16 cellular contexts compared by ENCODE assay signal in the genomic region with DNA sequence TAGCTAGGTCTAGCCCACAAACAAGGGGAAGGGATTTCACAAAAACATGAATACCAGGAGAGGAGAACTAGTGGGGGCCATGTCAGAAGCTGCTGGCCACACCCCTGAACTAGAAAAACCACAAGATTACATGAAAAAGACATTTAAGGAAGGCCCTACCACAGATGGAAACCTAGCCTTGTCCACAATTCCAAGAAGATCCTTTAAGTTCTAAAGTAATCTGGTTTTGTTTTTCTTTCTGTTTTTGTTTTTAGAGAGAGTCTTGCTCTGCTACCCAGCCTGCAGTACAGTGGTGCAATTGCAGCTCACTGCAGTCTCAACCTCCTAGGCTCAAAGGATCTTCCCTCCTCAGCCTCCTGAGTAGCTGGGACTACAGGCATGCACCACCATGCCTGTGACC. TPM values are rescaled to one million over a fixed set of nuclear protein-coding genes. Genes with fewer than 3 reads are reported as not detected.
DNase-seq lines count a peak whose midpoint lies in the region; ATAC-seq and TF ChIP-seq lines count a peak whose summit lies in the region.
"Had no signal": no experiment of that assay in that cellular context is flagged by ENCODE, and none has a peak within 500 bp of the region (broad histone marks: within the 10 kb centered on the region; RNA-seq: fewer than 3 reads in every experiment).

No MANE protein-coding gene starts in this region.

- no peak overlapping the region for H3K4me3 ChIP-seq in colonic mucosa
- H3K4me3 ChIP-seq: right atrium auricular region, SJCRH30, thyroid gland had no signal

- no peaks in the 10 kb centered on the region for H3K4me1 ChIP-seq in colonic mucosa
- H3K4me1 ChIP-seq: SJCRH30, thyroid gland had no signal

- peak; percentile 41 for ATAC-seq in stimulated activated naive CD8-positive, alpha-beta T cell treated with anti-CD3 and anti-CD28 coated beads, Interleukin-15, amount 100 ng/mL, for 72 hours
- no peak for ATAC-seq in stimulated activated naive CD8-positive, alpha-beta T cell treated with anti-CD3 and anti-CD28 coated beads, Interleukin-15, Interleukin-2, amounts not matched to agents 100 U/mL and 50 U/mL, for 24 hours

- TF ChIP-seq CTCF in colonic mucosa (IDR thresholded peaks at IDR 0.05) = no peak

- no peaks in the 10 kb centered on the region for H3K27me3 ChIP-seq in colonic mucosa
- H3K27me3 ChIP-seq: right atrium auricular region, SJCRH30, thyroid gland had no signal

- peaks cover 17% of the 10 kb centered on the region for H3K36me3 Mint-ChIP-seq in activated T-helper 2 cell treated with anti-CD3 and anti-CD28 coated beads, Interferon-gamma antibody, Interleukin-2, Interleukin-4, amounts not matched to agents 10 μg/mL and 5 μg/mL and 100 μg/mL, durations not matched to agents 14 hours and 24 hours and 36 hours (ENCODE audit: low read depth)

- no peaks in the 10 kb centered on the region for H3K36me3 ChIP-seq in colonic mucosa
- H3K36me3 ChIP-seq: right atrium auricular region, SJCRH30, thyroid gland had no signal

- H3K27ac ChIP-seq in colonic mucosa = no peak overlapping the region
- H3K27ac ChIP-seq: right atrium auricular region, SJCRH30, thyroid gland had no signal

- H3K9me3 ChIP-seq in colonic mucosa = no peaks in the 10 kb centered on the region
- H3K9me3 ChIP-seq: SJCRH30, thyroid gland had no signal

- H3K4me3 Mint-ChIP-seq in stimulated activated naive CD8-positive, alpha-beta T cell treated with anti-CD3 and anti-CD28 coated beads, Interleukin-15, amount 100 ng/mL, for 72 hours = peak overlapping the region in 1 of 2 donors; percentile 29
- H3K4me3 Mint-ChIP-seq in activated T-helper 2 cell treated with anti-CD3 and anti-CD28 coated beads, Interferon-gamma antibody, Interleukin-2, Interleukin-4, amounts not matched to agents 10 μg/mL and 5 μg/mL and 100 μg/mL, durations not matched to agents 14 hours and 24 hours and 36 hours (ENCODE audit: low read depth) = no peak overlapping the region
- H3K4me3 Mint-ChIP-seq: IgD-negative memory B cell had no signal

- no peak overlapping the region for H3K27ac Mint-ChIP-seq in stimulated activated naive CD8-positive, alpha-beta T cell treated with anti-CD3 and anti-CD28 coated beads, Interleukin-15, amount 100 ng/mL, for 72 hours
- H3K27ac Mint-ChIP-seq in activated T-helper 2 cell treated with anti-CD3 and anti-CD28 coated beads, Interferon-gamma antibody, Interleukin-2, Interleukin-4, amounts not matched to agents 10 μg/mL and 5 μg/mL and 100 μg/mL, durations not matched to agents 14 hours and 24 hours and 36 hours = peak overlapping the region; percentile 10
- H3K27ac Mint-ChIP-seq: IgD-negative memory B cell had no signal

- peaks cover 8 to 9% of the 10 kb centered on the region in 2 donors for H3K9me3 Mint-ChIP-seq in stimulated activated naive CD8-positive, alpha-beta T cell treated with anti-CD3 and anti-CD28 coated beads, Interleukin-15, amount 100 ng/mL, for 72 hours
- peaks cover 18% of the 10 kb centered on the region for H3K9me3 Mint-ChIP-seq in activated T-helper 2 cell treated with anti-CD3 and anti-CD28 coated beads, Interferon-gamma antibody, Interleukin-2, Interleukin-4, amounts not matched to agents 10 μg/mL and 5 μg/mL and 100 μg/mL, durations not matched to agents 14 hours and 24 hours and 36 hours

- no peaks in the 10 kb centered on the region for H3K27me3 Mint-ChIP-seq in stimulated activated naive CD8-positive, alpha-beta T cell treated with anti-CD3 and anti-CD28 coated beads, Interleukin-15, amount 100 ng/mL, for 72 hours
- no peaks in the 10 kb centered on the region for H3K27me3 Mint-ChIP-seq in activated T-helper 2 cell treated with anti-CD3 and anti-CD28 coated beads, Interferon-gamma antibody, Interleukin-2, Interleukin-4, amounts not matched to agents 10 μg/mL and 5 μg/mL and 100 μg/mL, durations not matched to agents 14 hours and 24 hours and 36 hours (ENCODE audit: low read depth)
- H3K27me3 Mint-ChIP-seq: IgD-negative memory B cell had no signal

- H3K9ac ChIP-seq in colonic mucosa (ENCODE audit: low read depth in 2 of 2, low read length in 2 of 2) = no peak overlapping the region

- DNase-seq in stimulated activated naive CD8-positive, alpha-beta T cell treated with anti-CD3 and anti-CD28 coated beads, Interleukin-15, amount 100 ng/mL, for 72 hours = no peak
- DNase-seq in stimulated activated naive CD8-positive, alpha-beta T cell treated with anti-CD3 and anti-CD28 coated beads, Interleukin-15, Interleukin-2, amounts not matched to agents 100 U/mL and 50 U/mL, for 24 hours = no peak
- DNase-seq in NOMO-1 treated with dmso at 0.1 percent for 144 hours (lab: John Stamatoyannopoulos, UW; ENCODE audit: unreplicated experiment) (peak; percentile 48), DMS153 (lab: John Stamatoyannopoulos, UW) (no peak), colonic mucosa (no peak), NCI-H1694 (lab: John Stamatoyannopoulos, UW) (no peak)
- DNase-seq in activated T-helper 2 cell treated with anti-CD3 and anti-CD28 coated beads, Interferon-gamma antibody, Interleukin-2, Interleukin-4, amounts not matched to agents 10 μg/mL and 5 μg/mL and 100 μg/mL, durations not matched to agents 14 hours and 24 hours and 36 hours (ENCODE audit: low spot score) = no peak
- DNase-seq: activated T-cell treated with anti-CD3 and anti-CD28 coated beads, Interleukin-2, amount 50 U/mL, for 1 hour; MM.1S; NCI-H2029 treated with DMSO at 0.1 percent for 48 hours; NCI-H510A treated with DMSO at 0.1 percent for 48 hours; SJCRH30; T-helper 9 cell; thyroid gland had no signal

- peaks cover 47% of the 10 kb centered on the region for H3K4me1 Mint-ChIP-seq in stimulated activated naive CD8-positive, alpha-beta T cell treated with anti-CD3 and anti-CD28 coated beads, Interleukin-15, amount 100 ng/mL, for 72 hours
- H3K4me1 Mint-ChIP-seq in activated T-helper 2 cell treated with anti-CD3 and anti-CD28 coated beads, Interferon-gamma antibody, Interleukin-2, Interleukin-4, amounts not matched to agents 10 μg/mL and 5 μg/mL and 100 μg/mL, durations not matched to agents 14 hours and 24 hours and 36 hours (ENCODE audit: low read depth) = peaks cover 29% of the 10 kb centered on the region

- intact Hi-C loops in activated T-helper 2 cell treated with anti-CD3 and anti-CD28 coated beads, Interferon-gamma antibody, Interleukin-2, Interleukin-4, amounts not matched to agents 10 μg/mL and 5 μg/mL and 100 μg/mL, durations not matched to agents 14 hours and 24 hours and 36 hours (cut with micrococcal nuclease) = no loop called here
- intact Hi-C loops in colonic mucosa (cut with DNase I) = no loop called here

RNA-seq across cellular contexts. Expression of a gene that starts 34.2 kb away (rescaled TPM):
- 173 and 176 TPM in 2 replicates for total RNA-seq in activated T-helper 2 cell treated with anti-CD3 and anti-CD28 coated beads, Interferon-gamma antibody, Interleukin-2, Interleukin-4, amounts not matched to agents 10 μg/mL and 5 μg/mL and 100 μg/mL, durations not matched to agents 14 hours and 24 hours and 36 hours
- 100 to 1,000 TPM in 1 of 2 donors, 10 to 100 TPM in 1; 87.8 to 121 TPM for total RNA-seq in colonic mucosa
